In the genomic region with DNA sequence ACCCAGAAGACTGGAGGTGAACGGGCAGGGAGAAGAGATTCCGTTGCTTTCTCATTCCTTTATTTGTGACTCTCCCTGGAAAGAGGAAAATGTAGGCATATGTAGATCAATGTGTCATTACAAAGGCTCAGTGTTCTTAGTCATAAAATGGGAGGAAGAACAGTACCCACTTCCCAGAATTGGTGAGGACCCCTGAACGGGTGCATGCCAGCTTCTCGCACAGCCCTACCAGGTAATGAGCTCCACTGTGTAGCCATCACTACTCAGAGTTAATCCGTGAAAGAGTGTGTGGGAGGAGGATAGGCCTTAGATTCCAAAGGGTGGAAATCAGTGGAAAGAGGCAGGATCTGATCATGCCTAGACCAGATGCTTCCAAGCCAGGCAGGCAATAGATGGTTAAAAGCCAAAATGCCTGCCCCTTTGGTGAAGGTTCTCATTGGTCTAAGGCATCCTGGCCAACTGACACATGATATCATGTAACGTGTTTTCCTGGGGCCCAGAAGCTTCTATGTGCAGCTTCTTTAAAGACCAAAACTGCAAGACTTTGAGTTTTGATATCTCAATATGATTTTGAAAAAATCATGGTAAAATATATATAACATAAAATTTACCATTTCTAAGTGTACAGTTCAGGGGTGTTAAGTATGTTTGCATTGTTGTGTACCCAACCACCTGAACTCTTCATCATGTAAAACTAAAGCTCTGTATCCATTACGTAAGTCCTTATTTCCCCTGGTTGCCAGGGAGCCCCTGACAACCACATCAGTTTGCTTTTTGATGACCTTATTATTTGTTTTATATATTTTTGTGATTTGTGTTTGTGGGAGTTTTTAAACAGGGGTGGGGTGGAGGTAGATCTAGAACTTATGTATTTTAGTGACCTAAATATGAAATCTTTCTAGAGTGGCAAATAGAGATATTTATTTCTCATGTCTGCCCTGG, we compare ENCODE assay signal across 10 cellular contexts.
DNase-seq lines count a peak whose midpoint lies in the region; ATAC-seq and TF ChIP-seq lines count a peak whose summit lies in the region.
"Had no signal": no experiment of that assay in that cellular context is flagged by ENCODE, and none has a peak within 500 bp of the region (broad histone marks: within the 10 kb centered on the region; RNA-seq: fewer than 3 reads in every experiment).

No MANE protein-coding gene starts in this region.

- peak; percentile 20 for ATAC-seq in activated CD4-positive, alpha-beta T cell treated with anti-CD3 and anti-CD28 coated beads for 36 hours
- peak; percentile 16 for ATAC-seq in activated naive CD8-positive, alpha-beta T cell treated with anti-CD3 and anti-CD28 coated beads, Interleukin-2, amount 10 ng/mL, durations not matched to agents 7 days and 5 days (ENCODE audit: low read depth)
- peak; percentile 5 for ATAC-seq in stimulated activated effector memory CD8-positive, alpha-beta T cell treated with anti-CD3 and anti-CD28 coated beads, Interleukin-12 subunit alpha, Interleukin-12 subunit beta, amount 100 ng/mL, for 72 hours

- DNase-seq in activated CD4-positive, alpha-beta T cell treated with anti-CD3 and anti-CD28 coated beads for 36 hours = no peak
- DNase-seq in activated CD4-positive, alpha-beta T cell treated with anti-CD3 and anti-CD28 coated beads, Interleukin-2, amount 50 U/mL, for 4 hours = no peak
- peak; percentile 37 for DNase-seq in activated naive CD8-positive, alpha-beta T cell treated with anti-CD3 and anti-CD28 coated beads, Interleukin-2, amount 10 ng/mL, durations not matched to agents 7 days and 5 days
- DNase-seq in stimulated activated effector memory CD8-positive, alpha-beta T cell treated with anti-CD3 and anti-CD28 coated beads, Interleukin-12 subunit alpha, Interleukin-12 subunit beta, amount 100 ng/mL, for 72 hours (ENCODE audit: low spot score in 2 of 2) = no peak
- DNase-seq in esophagus muscularis mucosa (ENCODE audit: extremely low spot score) (no peak), GM19240 (ENCODE audit: insufficient read length, low spot score) (no peak), NCI-H526 (lab: John Stamatoyannopoulos, UW) (no peak)

- H3K27ac ChIP-seq in KOPT-K1 (ENCODE audit: low read depth, low read length, poor library complexity, severe bottlenecking) (peak overlapping the region; percentile 84), esophagus muscularis mucosa (replicated peaks in 1 of 4) (no peak overlapping the region)
- H3K27ac ChIP-seq: neutrophil, tibial nerve had no signal

- H3K9me3 ChIP-seq in KOPT-K1 (ENCODE audit: insufficient read depth, low read length, poor library complexity, severe bottlenecking) (no peaks in the 10 kb centered on the region), esophagus muscularis mucosa (no peaks in the 10 kb centered on the region)
- H3K9me3 ChIP-seq: neutrophil, tibial nerve had no signal

- intact Hi-C loops in activated CD4-positive, alpha-beta T cell treated with anti-CD3 and anti-CD28 coated beads for 36 hours (cut with DNase I, micrococcal nuclease) = loop anchor here (1.0 to 10.0 kb wide), 13 partner anchors 18 to 413 kb away; partner anchors contain the start of gene CFAP20DC (in 1 of the 2)
- intact Hi-C loops in esophagus muscularis mucosa (cut with DNase I) = no loop called here

- H3K36me3 Mint-ChIP-seq in activated CD4-positive, alpha-beta T cell treated with anti-CD3 and anti-CD28 coated beads for 36 hours (ENCODE audit: low read depth) = peaks cover 7% of the 10 kb centered on the region
- peaks cover 5% of the 10 kb centered on the region for H3K36me3 Mint-ChIP-seq in activated naive CD8-positive, alpha-beta T cell treated with anti-CD3 and anti-CD28 coated beads, Interleukin-2, amount 10 ng/mL, durations not matched to agents 7 days and 5 days
- no peaks in the 10 kb centered on the region for H3K36me3 Mint-ChIP-seq in stimulated activated effector memory CD8-positive, alpha-beta T cell treated with anti-CD3 and anti-CD28 coated beads, Interleukin-12 subunit alpha, Interleukin-12 subunit beta, amount 100 ng/mL, for 72 hours

- 76% methylated on average over 7 of the region's 7 CpGs for WGBS in esophagus muscularis mucosa

- no peaks in the 10 kb centered on the region for H3K27me3 Mint-ChIP-seq in activated CD4-positive, alpha-beta T cell treated with anti-CD3 and anti-CD28 coated beads for 36 hours
- H3K27me3 Mint-ChIP-seq in activated naive CD8-positive, alpha-beta T cell treated with anti-CD3 and anti-CD28 coated beads, Interleukin-2, amount 10 ng/mL, durations not matched to agents 7 days and 5 days = no peaks in the 10 kb centered on the region

- H3K27ac Mint-ChIP-seq in activated CD4-positive, alpha-beta T cell treated with anti-CD3 and anti-CD28 coated beads for 36 hours = peak overlapping the region; percentile 96
- H3K27ac Mint-ChIP-seq in activated naive CD8-positive, alpha-beta T cell treated with anti-CD3 and anti-CD28 coated beads, Interleukin-2, amount 10 ng/mL, durations not matched to agents 7 days and 5 days = peak overlapping the region; percentile 99
- H3K27ac Mint-ChIP-seq in stimulated activated effector memory CD8-positive, alpha-beta T cell treated with anti-CD3 and anti-CD28 coated beads, Interleukin-12 subunit alpha, Interleukin-12 subunit beta, amount 100 ng/mL, for 72 hours = peak overlapping the region; percentile 78

- no peak for TF ChIP-seq CTCF in esophagus muscularis mucosa (IDR thresholded peaks at IDR 0.05)

- no peak overlapping the region for H3K4me3 ChIP-seq in esophagus muscularis mucosa
- H3K4me3 ChIP-seq: tibial nerve had no signal

- CTCF ChIA-PET in activated CD4-positive, alpha-beta T cell treated with anti-CD3 and anti-CD28 coated beads for 36 hours (lab: Charles Lee) = interaction anchor here (0.8 to 1.6 kb wide), 7 partner anchors 8 to 142 kb away, joined by 3 to 6 read pairs (median 3); no protein-coding TSS in a partner anchor

- peak overlapping the region; percentile 50 for H3K4me3 Mint-ChIP-seq in activated CD4-positive, alpha-beta T cell treated with anti-CD3 and anti-CD28 coated beads for 36 hours
- peak overlapping the region; percentile 80 for H3K4me3 Mint-ChIP-seq in activated naive CD8-positive, alpha-beta T cell treated with anti-CD3 and anti-CD28 coated beads, Interleukin-2, amount 10 ng/mL, durations not matched to agents 7 days and 5 days
- H3K4me3 Mint-ChIP-seq in stimulated activated effector memory CD8-positive, alpha-beta T cell treated with anti-CD3 and anti-CD28 coated beads, Interleukin-12 subunit alpha, Interleukin-12 subunit beta, amount 100 ng/mL, for 72 hours = peak overlapping the region; percentile 57

- H3K27me3 ChIP-seq in esophagus muscularis mucosa = no peaks in the 10 kb centered on the region
- H3K27me3 ChIP-seq: neutrophil, tibial nerve had no signal

- H3K36me3 ChIP-seq in KOPT-K1 (ENCODE audit: insufficient read depth, low read length) (no peaks in the 10 kb centered on the region), esophagus muscularis mucosa (no peaks in the 10 kb centered on the region)
- H3K36me3 ChIP-seq: neutrophil, tibial nerve had no signal

- TF ChIP-seq EP300 in esophagus muscularis mucosa (IDR thresholded peaks at IDR 0.05) = no peak

- no peak for TF ChIP-seq POLR2A in esophagus muscularis mucosa (IDR thresholded peaks at IDR 0.05; ENCODE audit: low read depth)

- peaks cover 0 to 5% (median 0%) of the 10 kb centered on the region in 4 donors for H3K4me1 ChIP-seq in esophagus muscularis mucosa
- H3K4me1 ChIP-seq: tibial nerve had no signal

- H3K9me3 Mint-ChIP-seq in activated CD4-positive, alpha-beta T cell treated with anti-CD3 and anti-CD28 coated beads for 36 hours (ENCODE audit: low read depth) = peaks cover 3% of the 10 kb centered on the region
- peaks cover 5% of the 10 kb centered on the region for H3K9me3 Mint-ChIP-seq in activated naive CD8-positive, alpha-beta T cell treated with anti-CD3 and anti-CD28 coated beads, Interleukin-2, amount 10 ng/mL, durations not matched to agents 7 days and 5 days
- no peaks in the 10 kb centered on the region for H3K9me3 Mint-ChIP-seq in stimulated activated effector memory CD8-positive, alpha-beta T cell treated with anti-CD3 and anti-CD28 coated beads, Interleukin-12 subunit alpha, Interleukin-12 subunit beta, amount 100 ng/mL, for 72 hours

- POLR2A ChIA-PET in activated CD4-positive, alpha-beta T cell treated with anti-CD3 and anti-CD28 coated beads for 36 hours (lab: Charles Lee) = interaction anchor here (1.0 kb wide), 1 partner anchor 107 kb away, joined by 4 read pairs; no protein-coding TSS in a partner anchor
- POLR2A ChIA-PET in activated naive CD8-positive, alpha-beta T cell treated with anti-CD3 and anti-CD28 coated beads, Interleukin-2, amount 10 ng/mL, durations not matched to agents 7 days and 5 days (lab: Charles Lee) = interaction anchor here (0.7 to 1.2 kb wide), 2 partner anchors 25 to 558 kb away, joined by 3 read pairs; no protein-coding TSS in a partner anchor

- H3K4me1 Mint-ChIP-seq in activated CD4-positive, alpha-beta T cell treated with anti-CD3 and anti-CD28 coated beads for 36 hours = peaks cover 72% of the 10 kb centered on the region
- H3K4me1 Mint-ChIP-seq in activated naive CD8-positive, alpha-beta T cell treated with anti-CD3 and anti-CD28 coated beads, Interleukin-2, amount 10 ng/mL, durations not matched to agents 7 days and 5 days = peaks cover 31% of the 10 kb centered on the region
- peaks cover 62% of the 10 kb centered on the region for H3K4me1 Mint-ChIP-seq in stimulated activated effector memory CD8-positive, alpha-beta T cell treated with anti-CD3 and anti-CD28 coated beads, Interleukin-12 subunit alpha, Interleukin-12 subunit beta, amount 100 ng/mL, for 72 hours
